11 cellular contexts compared by ENCODE assay signal in genomic region chr1:48227165-48228013, GRCh38. TPM values are rescaled to one million over a fixed set of nuclear protein-coding genes. Genes with fewer than 3 reads are reported as not detected.
DNase-seq lines count a peak whose midpoint lies in the region; ATAC-seq and TF ChIP-seq lines count a peak whose summit lies in the region.
"Had no signal": no experiment of that assay in that cellular context is flagged by ENCODE, and none has a peak within 500 bp of the region (broad histone marks: within the 10 kb centered on the region; RNA-seq: fewer than 3 reads in every experiment).

No MANE protein-coding gene starts in this region.

- peak; percentile 75 for ATAC-seq in HG03175 (IDR thresholded peaks at IDR 0.05; ENCODE audit: unreplicated experiment)
- peak; percentile 76 for ATAC-seq in activated CD8-positive, alpha-beta T cell treated with anti-CD3 and anti-CD28 coated beads for 36 hours
- peak; percentile 12 for ATAC-seq in stimulated activated effector memory CD8-positive, alpha-beta T cell treated with anti-CD3 and anti-CD28 coated beads, Interleukin-12 subunit alpha, Interleukin-12 subunit beta, amount 100 ng/mL, for 72 hours

- no peak overlapping the region for H3K27ac Mint-ChIP-seq in activated CD8-positive, alpha-beta T cell treated with anti-CD3 and anti-CD28 coated beads for 36 hours
- H3K27ac Mint-ChIP-seq in stimulated activated effector memory CD8-positive, alpha-beta T cell treated with anti-CD3 and anti-CD28 coated beads, Interleukin-12 subunit alpha, Interleukin-12 subunit beta, amount 100 ng/mL, for 72 hours = no peak overlapping the region

- CTCF ChIA-PET in activated CD8-positive, alpha-beta T cell treated with anti-CD3 and anti-CD28 coated beads for 36 hours (lab: Charles Lee) = interaction anchor here (0.6 to 1.1 kb wide), 2 partner anchors 24 to 134 kb away, joined by 3 to 7 read pairs; no protein-coding TSS in a partner anchor

- no peaks in the 10 kb centered on the region for H3K9me3 Mint-ChIP-seq in activated CD8-positive, alpha-beta T cell treated with anti-CD3 and anti-CD28 coated beads for 36 hours
- no peaks in the 10 kb centered on the region for H3K9me3 Mint-ChIP-seq in stimulated activated effector memory CD8-positive, alpha-beta T cell treated with anti-CD3 and anti-CD28 coated beads, Interleukin-12 subunit alpha, Interleukin-12 subunit beta, amount 100 ng/mL, for 72 hours

- H3K4me3 ChIP-seq in foreskin fibroblast (ENCODE audit: low read depth in 1 of 2, low read length in 2 of 2) = no peak overlapping the region
- H3K4me3 ChIP-seq: upper lobe of left lung had no signal

- no peaks in the 10 kb centered on the region for H3K27me3 Mint-ChIP-seq in activated CD8-positive, alpha-beta T cell treated with anti-CD3 and anti-CD28 coated beads for 36 hours

- POLR2A ChIA-PET in activated CD8-positive, alpha-beta T cell treated with anti-CD3 and anti-CD28 coated beads for 36 hours (lab: Charles Lee) = no interaction called here

- intact Hi-C loops in activated CD8-positive, alpha-beta T cell treated with anti-CD3 and anti-CD28 coated beads for 36 hours (cut with micrococcal nuclease) = no loop called here

- no peak overlapping the region for H3K4me3 Mint-ChIP-seq in activated CD8-positive, alpha-beta T cell treated with anti-CD3 and anti-CD28 coated beads for 36 hours
- H3K4me3 Mint-ChIP-seq in stimulated activated effector memory CD8-positive, alpha-beta T cell treated with anti-CD3 and anti-CD28 coated beads, Interleukin-12 subunit alpha, Interleukin-12 subunit beta, amount 100 ng/mL, for 72 hours = no peak overlapping the region

- DNase-seq in activated gamma-delta T cell treated with Interleukin-2 at 50 U/mL for 16 hours = peak; percentile 16
- DNase-seq in activated gamma-delta T cell (lab: John Stamatoyannopoulos, UW) = no peak
- DNase-seq in activated CD8-positive, alpha-beta T cell treated with anti-CD3 and anti-CD28 coated beads for 36 hours = peak; percentile 41
- no peak for DNase-seq in stimulated activated effector memory CD8-positive, alpha-beta T cell treated with anti-CD3 and anti-CD28 coated beads, Interleukin-12 subunit alpha, Interleukin-12 subunit beta, amount 100 ng/mL, for 72 hours (ENCODE audit: low spot score in 2 of 2)
- no peak for DNase-seq in erythroblast (lab: John Stamatoyannopoulos, UW)
- DNase-seq in substantia nigra (lab: John Stamatoyannopoulos, UW) = no peak
- DNase-seq in foreskin fibroblast = no peak
- DNase-seq: NCI-H345 had no signal

- no peaks in the 10 kb centered on the region for H3K36me3 Mint-ChIP-seq in activated CD8-positive, alpha-beta T cell treated with anti-CD3 and anti-CD28 coated beads for 36 hours (ENCODE audit: low read depth)
- H3K36me3 Mint-ChIP-seq in stimulated activated effector memory CD8-positive, alpha-beta T cell treated with anti-CD3 and anti-CD28 coated beads, Interleukin-12 subunit alpha, Interleukin-12 subunit beta, amount 100 ng/mL, for 72 hours = no peaks in the 10 kb centered on the region

- H3K27ac ChIP-seq in substantia nigra (ENCODE audit: low read depth, low read length, poor library complexity, severe bottlenecking) = no peak overlapping the region

- no peaks in the 10 kb centered on the region for H3K4me1 Mint-ChIP-seq in activated CD8-positive, alpha-beta T cell treated with anti-CD3 and anti-CD28 coated beads for 36 hours (ENCODE audit: low read depth)
- peaks cover 18% of the 10 kb centered on the region for H3K4me1 Mint-ChIP-seq in stimulated activated effector memory CD8-positive, alpha-beta T cell treated with anti-CD3 and anti-CD28 coated beads, Interleukin-12 subunit alpha, Interleukin-12 subunit beta, amount 100 ng/mL, for 72 hours

- no peak for TF ChIP-seq POLR2A in erythroblast (IDR thresholded peaks at IDR 0.05; ENCODE audit: low read length)

- no peak for TF ChIP-seq CTCF in activated CD8-positive, alpha-beta T cell treated with anti-CD3 and anti-CD28 coated beads for 36 hours (IDR thresholded peaks at IDR 0.05)
- TF ChIP-seq CTCF in foreskin fibroblast (IDR thresholded peaks at IDR 0.05; ENCODE audit: low read depth, low read length) = no peak

RNA-seq across cellular contexts. Expression of gene SLC5A9, which starts 4.9 kb away (rescaled TPM):
- total RNA-seq in activated CD8-positive, alpha-beta T cell treated with anti-CD3 and anti-CD28 coated beads for 36 hours = not detected
- total RNA-seq: T-helper 1 cell treated with Interleukin-12 subunit alpha and Interleukin-12 subunit beta and Interleukin-4 antibody, amounts not matched to agents 30 ng/mL and 1 ng/mL, for 36 hours had no signal

Comparison
In these comparisons a context has a peak if more than half of its experiments do, and no peak if none do; other contexts are left out.
1. DNase-seq: peak in activated gamma-delta T cell treated with Interleukin-2 at 50 U/mL for 16 hours (single experiment) and activated CD8-positive, alpha-beta T cell treated with anti-CD3 and anti-CD28 coated beads for 36 hours (single experiment); none in activated gamma-delta T cell (single experiment), stimulated activated effector memory CD8-positive, alpha-beta T cell treated with anti-CD3 and anti-CD28 coated beads, Interleukin-12 subunit alpha, Interleukin-12 subunit beta, amount 100 ng/mL, for 72 hours (0 of 2), erythroblast (0 of 2), substantia nigra (0 of 49) and foreskin fibroblast (0 of 2).
2. ATAC-seq: peak in every context shown above with its lines; median percentile 76 in activated CD8-positive, alpha-beta T cell treated with anti-CD3 and anti-CD28 coated beads for 36 hours; 75 in HG03175; 12 in stimulated activated effector memory CD8-positive, alpha-beta T cell treated with anti-CD3 and anti-CD28 coated beads, Interleukin-12 subunit alpha, Interleukin-12 subunit beta, amount 100 ng/mL, for 72 hours.